27 cellular contexts compared by ENCODE assay signal in the genomic region with DNA sequence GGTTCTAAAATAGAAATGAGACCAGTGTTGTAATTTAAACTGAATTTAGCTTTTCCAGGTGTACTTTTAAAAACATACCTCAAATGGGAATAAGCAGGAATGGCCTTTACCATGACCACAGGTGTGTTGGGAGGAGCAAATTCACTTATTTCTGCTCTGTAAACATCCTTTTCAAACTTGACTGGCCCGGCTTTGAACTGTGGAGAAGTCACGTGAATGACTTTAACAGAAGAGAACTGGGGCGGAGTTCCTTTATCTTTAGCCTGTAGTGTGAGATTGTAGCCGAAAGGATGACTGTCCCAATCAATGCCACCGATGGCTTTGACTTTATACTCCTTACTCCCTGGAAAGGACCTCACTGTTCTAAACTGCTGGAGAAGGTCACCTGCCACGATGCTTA. TPM values are rescaled to one million over a fixed set of nuclear protein-coding genes. Genes with fewer than 3 reads are reported as not detected.
"Had no signal": no experiment of that assay in that cellular context is flagged by ENCODE, and none has a peak within 500 bp of the region (broad histone marks: within the 10 kb centered on the region; RNA-seq: fewer than 3 reads in every experiment).

No MANE protein-coding gene starts in this region.

- H3K4me2 ChIP-seq: SK-N-SH had no signal

- H3K27ac ChIP-seq: brain microvascular endothelial cell, SJSA1 had no signal

- H3K27me3 ChIP-seq: brain microvascular endothelial cell, MG63, SJSA1 had no signal

- DNase-seq: activated CD4-positive, alpha-beta T cell treated with anti-CD3 and anti-CD28 coated beads, Interleukin-2, amount 10 ng/mL, durations not matched to agents 24 days and 14 days; activated CD4-positive, alpha-beta T cell treated with anti-CD3 and anti-CD28 coated beads, Interleukin-2, amount 50 U/mL, for 4 hours; activated CD8-positive, alpha-beta T cell treated with anti-CD3 and anti-CD28 coated beads for 36 hours; activated effector memory CD4-positive, alpha-beta T cell treated with anti-CD3 and anti-CD28 coated beads, Interleukin-2, amount 50 U/mL, for 16 hours; activated naive CD4-positive, alpha-beta T cell; activated naive CD4-positive, alpha-beta T cell treated with anti-CD3 and anti-CD28 coated beads, Interleukin-2, amount 50 U/mL, for 16 hours; activated naive CD8-positive, alpha-beta T cell treated with anti-CD3 and anti-CD28 coated beads for 36 hours; activated T-cell treated with anti-CD3 and anti-CD28 coated beads, Interleukin-2, amount 50 U/mL, for 1 hour; activated T-cell treated with anti-CD3 and anti-CD28 coated beads, Interleukin-2, amount 50 U/mL, for 72 hours; amniotic stem cell; aorta; brain microvascular endothelial cell; Kasumi-1; KG1; MG63; NCI-H1048; NCI-H1436 treated with DMSO at 0.1 percent for 48 hours; NCI-H1694 treated with DMSO at 0.1 percent for 48 hours; NCI-H2029; NCI-H345; NCI-H524 treated with DMSO at 0.1 percent for 48 hours; SHP77 treated with DMSO at 0.1 percent for 48 hours; SK-N-SH had no signal

- H3K4me3 ChIP-seq: MG63, SJSA1 had no signal

- ATAC-seq: activated CD8-positive, alpha-beta T cell treated with anti-CD3 and anti-CD28 coated beads for 36 hours; activated T-cell treated with anti-CD3 and anti-CD28 coated beads, Interleukin-2, amount 50 U/mL, for 72 hours; activated T-helper 17 cell treated with anti-CD3 and anti-CD28 coated beads, Interleukin-2, amount 50 U/mL, for 72 hours; Panc1 had no signal

- H3K9ac ChIP-seq: SK-N-SH had no signal

- H3K9me3 ChIP-seq: MG63, SJSA1, SK-N-SH had no signal

RNA-seq across cellular contexts. Expression of a gene that starts 15.1 kb away (rescaled TPM):
- total RNA-seq: activated CD8-positive, alpha-beta memory T cell treated with anti-CD3 and anti-CD28 coated beads for 36 hours; activated CD8-positive, alpha-beta T cell treated with anti-CD3 and anti-CD28 coated beads for 36 hours; activated T-helper 17 cell treated with anti-CD3 and anti-CD28 coated beads, Interleukin-2, amount 50 U/mL, for 72 hours had no signal
